19 cellular contexts compared by ENCODE assay signal in the genomic region with DNA sequence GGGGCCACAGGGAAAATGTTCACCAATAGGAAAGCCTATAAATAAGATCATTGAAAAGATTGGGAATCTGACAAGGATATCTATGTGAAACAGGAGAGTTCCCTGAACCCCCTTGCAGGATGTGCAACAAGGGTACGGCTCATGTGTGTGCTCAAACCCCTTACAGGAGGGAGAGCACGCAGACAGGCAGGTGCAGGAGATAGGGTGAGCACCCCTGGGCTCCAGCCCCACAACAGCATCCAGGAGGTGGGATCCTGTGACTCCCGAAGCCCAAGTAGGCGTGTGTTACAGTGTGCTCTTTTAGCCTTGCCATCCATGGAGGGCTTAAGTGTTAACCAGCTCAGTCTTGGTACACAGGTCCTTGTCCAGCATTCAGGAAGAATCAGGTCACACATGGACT.
"Had no signal": no experiment of that assay in that cellular context is flagged by ENCODE, and none has a peak within 500 bp of the region (broad histone marks: within the 10 kb centered on the region; RNA-seq: fewer than 3 reads in every experiment).

No MANE protein-coding gene starts in this region.

- FAIRE-seq: endothelial cell of umbilical vein, frontal cortex, islet of Langerhans, keratinocyte had no signal

- H3K4me3 Mint-ChIP-seq: dendritic cell treated with granulocyte-macrophage colony-stimulating factor and Interleukin-4, amounts not matched to agents 40 ng/mL and 50 ng/mL, for 4 days had no signal

- H3K27ac Mint-ChIP-seq: dendritic cell treated with granulocyte-macrophage colony-stimulating factor and Interleukin-4, amounts not matched to agents 40 ng/mL and 50 ng/mL, for 4 days had no signal

- DNase-seq: colonic mucosa; cortex of kidney; effector CD8-positive, alpha-beta T cell; foreskin keratinocyte; heart left ventricle; hippocampal formation; left cardiac atrium; left lung; left ventricle myocardium superior; lower lobe of right lung; mesenchymal stem cell; midbrain had no signal

- ATAC-seq: foreskin keratinocyte, gastroesophageal sphincter, left cardiac atrium, left lung, left ventricle myocardium superior, lower lobe of right lung had no signal

- H3K9me3 Mint-ChIP-seq: dendritic cell treated with granulocyte-macrophage colony-stimulating factor and Interleukin-4, amounts not matched to agents 40 ng/mL and 50 ng/mL, for 4 days had no signal

- H3K27ac ChIP-seq: colonic mucosa, esophagus muscularis mucosa, foreskin keratinocyte, gastroesophageal sphincter, heart left ventricle, left lung, lower lobe of right lung had no signal

- H3K27me3 ChIP-seq: colonic mucosa had no signal

- H3K36me3 ChIP-seq: colonic mucosa, esophagus muscularis mucosa, gastroesophageal sphincter, heart left ventricle, left lung, lower lobe of right lung had no signal

- H3K9me3 ChIP-seq: colonic mucosa, esophagus muscularis mucosa, gastroesophageal sphincter, heart left ventricle, left lung, lower lobe of right lung had no signal

- H3K4me1 ChIP-seq: colonic mucosa, gastroesophageal sphincter, heart left ventricle, left lung, lower lobe of right lung had no signal

- H3K4me3 ChIP-seq: colonic mucosa, esophagus muscularis mucosa, gastroesophageal sphincter, heart left ventricle, left lung, lower lobe of right lung had no signal
